ENCODE assay signal across 1 cellular context in the genomic region with DNA sequence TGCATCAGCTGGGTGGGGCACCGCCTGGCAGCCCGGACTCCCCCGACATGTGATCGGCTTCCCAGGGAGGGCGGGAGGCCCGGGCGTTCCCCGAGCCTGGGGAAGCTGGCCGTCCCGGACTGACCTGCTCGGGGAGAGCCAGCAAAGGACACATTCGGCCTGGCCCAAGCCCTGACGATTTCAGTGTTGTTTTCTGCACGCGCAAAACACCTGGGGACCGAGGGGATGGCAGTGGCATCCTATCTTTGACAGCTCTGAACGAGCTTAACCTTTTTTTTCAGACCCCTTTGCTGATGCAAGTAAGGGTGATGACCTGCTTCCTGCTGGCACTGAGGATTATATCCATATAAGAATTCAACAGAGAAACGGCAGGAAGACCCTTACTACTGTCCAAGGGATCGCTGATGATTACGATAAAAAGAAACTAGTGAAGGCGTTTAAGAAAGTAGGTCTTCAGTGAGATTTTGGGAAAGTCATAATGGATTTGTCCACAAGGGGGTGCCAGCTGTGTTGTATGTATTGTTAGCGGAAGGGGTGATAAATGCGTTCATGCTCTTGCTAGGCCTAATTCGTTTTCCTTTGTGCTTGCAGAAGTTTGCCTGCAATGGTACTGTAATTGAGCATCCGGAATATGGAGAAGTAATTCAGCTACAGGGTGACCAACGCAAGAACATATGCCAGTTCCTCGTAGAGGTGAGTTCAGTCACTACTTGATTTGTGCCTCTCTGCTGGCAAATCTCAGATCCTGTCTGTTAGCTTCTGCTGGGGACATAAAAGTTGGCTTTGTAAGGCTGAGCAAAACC.
TF ChIP-seq lines count a peak whose summit lies in the region.

No MANE protein-coding gene starts in this region.

TF ChIP-seq in HepG2, 621 proteins besides CTCF, POLR2A, EP300 and RAD21 (continued from another document):
- TF ChIP-seq, protein P1, sequence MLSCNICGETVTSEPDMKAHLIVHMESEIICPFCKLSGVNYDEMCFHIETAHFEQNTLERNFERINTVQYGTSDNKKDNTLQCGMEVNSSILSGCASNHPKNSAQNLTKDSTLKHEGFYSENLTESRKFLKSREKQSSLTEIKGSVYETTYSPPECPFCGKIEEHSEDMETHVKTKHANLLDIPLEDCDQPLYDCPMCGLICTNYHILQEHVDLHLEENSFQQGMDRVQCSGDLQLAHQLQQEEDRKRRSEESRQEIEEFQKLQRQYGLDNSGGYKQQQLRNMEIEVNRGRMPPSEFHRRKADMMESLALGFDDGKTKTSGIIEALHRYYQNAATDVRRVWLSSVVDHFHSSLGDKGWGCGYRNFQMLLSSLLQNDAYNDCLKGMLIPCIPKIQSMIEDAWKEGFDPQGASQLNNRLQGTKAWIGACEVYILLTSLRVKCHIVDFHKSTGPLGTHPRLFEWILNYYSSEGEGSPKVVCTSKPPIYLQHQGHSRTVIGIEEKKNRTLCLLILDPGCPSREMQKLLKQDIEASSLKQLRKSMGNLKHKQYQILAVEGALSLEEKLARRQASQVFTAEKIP (CRISPR knock-in tag; IDR thresholded peaks at IDR 0.05; ENCODE audit: borderline replicate concordance), result no peak
- no peak for TF ChIP-seq E2F1 (CRISPR knock-in tag; IDR thresholded peaks at IDR 0.05)
